12 cellular contexts compared by ENCODE assay signal in genomic region chr10:123287594-123288247, GRCh38.
DNase-seq lines count a peak whose midpoint lies in the region; ATAC-seq and TF ChIP-seq lines count a peak whose summit lies in the region.
"Had no signal": no experiment of that assay in that cellular context is flagged by ENCODE, and none has a peak within 500 bp of the region (broad histone marks: within the 10 kb centered on the region; RNA-seq: fewer than 3 reads in every experiment).

No MANE protein-coding gene starts in this region.

- POLR2A ChIA-PET in activated CD4-positive, alpha-beta T cell treated with anti-CD3 and anti-CD28 coated beads for 36 hours (lab: Charles Lee), result no interaction called here
- POLR2A ChIA-PET in activated CD4-positive, alpha-beta T cell treated with anti-CD3 and anti-CD28 coated beads, Interleukin-2, amount 10 ng/mL, durations not matched to agents 7 days and 5 days (lab: Charles Lee), result no interaction called here

- peaks cover 3% of the 10 kb centered on the region for H3K27me3 Mint-ChIP-seq in activated CD4-positive, alpha-beta T cell treated with anti-CD3 and anti-CD28 coated beads for 36 hours
- H3K27me3 Mint-ChIP-seq in activated CD4-positive, alpha-beta T cell treated with anti-CD3 and anti-CD28 coated beads, Interleukin-2, amount 10 ng/mL, durations not matched to agents 7 days and 5 days, result no peaks in the 10 kb centered on the region
- H3K27me3 Mint-ChIP-seq in T-helper 2 cell treated with Interferon-gamma antibody and Interleukin-4, amounts not matched to agents 5 μg/mL and 100 μg/mL, for 36 hours (ENCODE audit: low read depth), result peaks cover 10% of the 10 kb centered on the region
- H3K27me3 Mint-ChIP-seq: IgD-negative memory B cell had no signal

- DNase-seq in activated CD4-positive, alpha-beta T cell treated with anti-CD3 and anti-CD28 coated beads for 36 hours, result peak; percentile 75
- no peak for DNase-seq in activated CD4-positive, alpha-beta T cell treated with anti-CD3 and anti-CD28 coated beads, Interleukin-2, amount 10 ng/mL, durations not matched to agents 7 days and 5 days
- peak; percentile 61 for DNase-seq in T-helper 2 cell treated with Interferon-gamma antibody and Interleukin-4, amounts not matched to agents 5 μg/mL and 100 μg/mL, for 36 hours (ENCODE audit: low spot score)
- DNase-seq in fibroblast of mammary gland (ENCODE audit: low read depth) (peak; percentile 77), NCI-H69 (lab: John Stamatoyannopoulos, UW) (no peak), inferior parietal cortex (ENCODE audit: extremely low spot score) (no peak)
- DNase-seq in stimulated activated CD8-positive, alpha-beta memory T cell treated with anti-CD3 and anti-CD28 coated beads, Interleukin-4, amount 100 ng/mL, for 24 hours (ENCODE audit: low read depth), result peak; percentile 4
- DNase-seq: hippocampal formation, NCI-H510A had no signal

- ATAC-seq in activated CD4-positive, alpha-beta T cell treated with anti-CD3 and anti-CD28 coated beads for 36 hours, result peak; percentile 99
- no peak for ATAC-seq in HG03175 (IDR thresholded peaks at IDR 0.05; ENCODE audit: unreplicated experiment)

- H3K9me3 Mint-ChIP-seq in activated CD4-positive, alpha-beta T cell treated with anti-CD3 and anti-CD28 coated beads for 36 hours (ENCODE audit: low read depth), result peaks cover 4% of the 10 kb centered on the region
- no peaks in the 10 kb centered on the region for H3K9me3 Mint-ChIP-seq in activated CD4-positive, alpha-beta T cell treated with anti-CD3 and anti-CD28 coated beads, Interleukin-2, amount 10 ng/mL, durations not matched to agents 7 days and 5 days
- peaks cover 19% of the 10 kb centered on the region for H3K9me3 Mint-ChIP-seq in T-helper 2 cell treated with Interferon-gamma antibody and Interleukin-4, amounts not matched to agents 5 μg/mL and 100 μg/mL, for 36 hours

- peaks cover 10% of the 10 kb centered on the region for H3K36me3 Mint-ChIP-seq in activated CD4-positive, alpha-beta T cell treated with anti-CD3 and anti-CD28 coated beads for 36 hours (ENCODE audit: low read depth)
- no peaks in the 10 kb centered on the region for H3K36me3 Mint-ChIP-seq in activated CD4-positive, alpha-beta T cell treated with anti-CD3 and anti-CD28 coated beads, Interleukin-2, amount 10 ng/mL, durations not matched to agents 7 days and 5 days (ENCODE audit: low read depth)
- no peaks in the 10 kb centered on the region for H3K36me3 Mint-ChIP-seq in T-helper 2 cell treated with Interferon-gamma antibody and Interleukin-4, amounts not matched to agents 5 μg/mL and 100 μg/mL, for 36 hours (ENCODE audit: low read depth)

- no peak for TF ChIP-seq CTCF in fibroblast of mammary gland (conservative IDR thresholded peaks at IDR 0.05; ENCODE audit: control insufficient read depth, insufficient read depth, low read depth, low read length)

- no peak overlapping the region for H3K4me3 ChIP-seq in fibroblast of mammary gland (ENCODE audit: control insufficient read depth, low read depth, low read length)

- intact Hi-C loops in activated CD4-positive, alpha-beta T cell treated with anti-CD3 and anti-CD28 coated beads for 36 hours (cut with DNase I, micrococcal nuclease), result loop anchor here (1.0 to 10.0 kb wide), 4 partner anchors 45 to 913 kb away; partner anchors contain the start of genes BUB3 (in 2 of the 2) and PLEKHA1 (in 1 of the 2)

- H3K27ac Mint-ChIP-seq in activated CD4-positive, alpha-beta T cell treated with anti-CD3 and anti-CD28 coated beads for 36 hours, result peak overlapping the region; percentile 70
- H3K27ac Mint-ChIP-seq in activated CD4-positive, alpha-beta T cell treated with anti-CD3 and anti-CD28 coated beads, Interleukin-2, amount 10 ng/mL, durations not matched to agents 7 days and 5 days, result no peak overlapping the region
- no peak overlapping the region for H3K27ac Mint-ChIP-seq in T-helper 2 cell treated with Interferon-gamma antibody and Interleukin-4, amounts not matched to agents 5 μg/mL and 100 μg/mL, for 36 hours
- H3K27ac Mint-ChIP-seq: IgD-negative memory B cell had no signal

- H3K4me3 Mint-ChIP-seq in activated CD4-positive, alpha-beta T cell treated with anti-CD3 and anti-CD28 coated beads for 36 hours, result no peak overlapping the region
- H3K4me3 Mint-ChIP-seq in activated CD4-positive, alpha-beta T cell treated with anti-CD3 and anti-CD28 coated beads, Interleukin-2, amount 10 ng/mL, durations not matched to agents 7 days and 5 days, result no peak overlapping the region
- H3K4me3 Mint-ChIP-seq in T-helper 2 cell treated with Interferon-gamma antibody and Interleukin-4, amounts not matched to agents 5 μg/mL and 100 μg/mL, for 36 hours, result no peak overlapping the region
- H3K4me3 Mint-ChIP-seq: IgD-negative memory B cell, neural crest cell had no signal

- H3K4me1 Mint-ChIP-seq in activated CD4-positive, alpha-beta T cell treated with anti-CD3 and anti-CD28 coated beads for 36 hours, result peaks cover 22% of the 10 kb centered on the region
- no peaks in the 10 kb centered on the region for H3K4me1 Mint-ChIP-seq in activated CD4-positive, alpha-beta T cell treated with anti-CD3 and anti-CD28 coated beads, Interleukin-2, amount 10 ng/mL, durations not matched to agents 7 days and 5 days
- no peaks in the 10 kb centered on the region for H3K4me1 Mint-ChIP-seq in T-helper 2 cell treated with Interferon-gamma antibody and Interleukin-4, amounts not matched to agents 5 μg/mL and 100 μg/mL, for 36 hours (ENCODE audit: low read depth)
- H3K4me1 Mint-ChIP-seq: IgD-negative memory B cell, neural crest cell had no signal

- CTCF ChIA-PET in activated CD4-positive, alpha-beta T cell treated with anti-CD3 and anti-CD28 coated beads for 36 hours (lab: Charles Lee), result interaction anchor here (0.6 kb wide), 1 partner anchor 447 kb away, joined by 3 read pairs; no protein-coding TSS in a partner anchor
- CTCF ChIA-PET in activated CD4-positive, alpha-beta T cell treated with anti-CD3 and anti-CD28 coated beads, Interleukin-2, amount 10 ng/mL, durations not matched to agents 7 days and 5 days (lab: Charles Lee), result no interaction called here

Comparison
In these comparisons a context has a peak if more than half of its experiments do, and no peak if none do; other contexts are left out.
1. DNase-seq: peak in activated CD4-positive, alpha-beta T cell treated with anti-CD3 and anti-CD28 coated beads for 36 hours (single experiment), T-helper 2 cell treated with Interferon-gamma antibody and Interleukin-4, amounts not matched to agents 5 μg/mL and 100 μg/mL, for 36 hours (single experiment), fibroblast of mammary gland (single experiment) and stimulated activated CD8-positive, alpha-beta memory T cell treated with anti-CD3 and anti-CD28 coated beads, Interleukin-4, amount 100 ng/mL, for 24 hours (single experiment); none in activated CD4-positive, alpha-beta T cell treated with anti-CD3 and anti-CD28 coated beads, Interleukin-2, amount 10 ng/mL, durations not matched to agents 7 days and 5 days (single experiment), NCI-H69 (single experiment) and inferior parietal cortex (single experiment).